In the genomic region with DNA sequence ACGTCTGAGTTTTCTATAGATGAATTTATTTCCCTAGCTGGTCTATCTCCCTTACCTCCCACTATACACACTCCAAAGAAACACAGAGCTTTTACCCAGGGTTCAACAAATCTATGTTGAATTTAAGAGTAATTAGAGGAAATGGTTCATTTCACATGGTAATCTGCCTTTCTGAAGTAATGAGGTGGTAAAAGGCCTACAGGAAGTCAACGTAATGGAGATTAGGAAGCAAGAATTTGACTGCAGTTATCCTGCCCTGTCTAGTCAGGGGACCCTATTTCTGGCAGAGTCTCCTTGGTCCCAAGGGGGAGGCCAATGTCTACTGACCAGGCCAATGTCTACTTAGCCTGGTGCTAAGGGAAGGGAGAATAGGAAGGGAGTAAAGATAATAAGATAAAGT, we compare ENCODE assay signal across 21 cellular contexts.
"Had no signal": no experiment of that assay in that cellular context is flagged by ENCODE, and none has a peak within 500 bp of the region (broad histone marks: within the 10 kb centered on the region; RNA-seq: fewer than 3 reads in every experiment).

No MANE protein-coding gene starts in this region.

- H3K4me3 ChIP-seq: MG63, PC-9 had no signal

- H3K4me2 ChIP-seq: KMS-11, PC-9 had no signal

- H2AFZ ChIP-seq: PC-9 had no signal

- H3K9me3 ChIP-seq: MG63 had no signal

- H3K36me3 ChIP-seq: MG63 had no signal

- DNase-seq: activated CD4-positive, alpha-beta T cell treated with anti-CD3 and anti-CD28 coated beads for 1 hour; activated CD4-positive, alpha-beta T cell treated with anti-CD3 and anti-CD28 coated beads, Interleukin-2, amount 10 ng/mL, durations not matched to agents 24 days and 14 days; activated CD4-positive, alpha-beta T cell treated with anti-CD3 and anti-CD28 coated beads, Interleukin-2, amount 50 U/mL, for 48 hours; activated CD8-positive, alpha-beta memory T cell treated with anti-CD3 and anti-CD28 coated beads for 24 hours; activated effector memory CD4-positive, alpha-beta T cell treated with anti-CD3 and anti-CD28 coated beads, Interleukin-2, amount 50 U/mL, for 16 hours; activated naive CD4-positive, alpha-beta T cell treated with Interleukin-2 at 50 U/mL for 16 hours; activated T-cell treated with anti-CD3 and anti-CD28 coated beads, Interleukin-2, amount 50 U/mL, for 4 hours; amygdala; MG63; MV-4-11; NCI-H1092 treated with DMSO at 0.1 percent for 48 hours; NCI-H1436; NCI-H1694 treated with DMSO at 0.1 percent for 48 hours; NCI-H2081 treated with DMSO at 0.1 percent for 48 hours; NCI-H446 treated with DMSO at 0.1 percent for 48 hours; NCI-H524 treated with DMSO at 0.1 percent for 48 hours; NCI-H82; PC-9; SHP77 treated with DMSO at 0.1 percent for 48 hours had no signal

- H3K27ac ChIP-seq: KMS-11, PC-9 had no signal

- H3K9ac ChIP-seq: KMS-11 had no signal

- H3K27me3 ChIP-seq: MG63 had no signal

- ATAC-seq: activated naive CD4-positive, alpha-beta T cell treated with anti-CD3 and anti-CD28 coated beads, Interleukin-2, amount 50 U/mL, for 72 hours; activated T-cell treated with anti-CD3 and anti-CD28 coated beads, Interleukin-2, amount 50 U/mL, for 4 hours had no signal
